In genomic region chr6:48584846-48585245, GRCh38 we compare ENCODE assay signal across 26 cellular contexts.
DNase-seq lines count a peak whose midpoint lies in the region; ATAC-seq, FAIRE-seq and TF ChIP-seq lines count a peak whose summit lies in the region.
"Had no signal": no experiment of that assay in that cellular context is flagged by ENCODE, and none has a peak within 500 bp of the region (broad histone marks: within the 10 kb centered on the region; RNA-seq: fewer than 3 reads in every experiment).

No MANE protein-coding gene starts in this region.

- POLR2A ChIA-PET in HepG2 (lab: Yijun Ruan, JAX): no interaction called here

- no peak overlapping the region for H3K4me3 ChIP-seq in ACC112 (ENCODE audit: low read depth, low read length)
- no peak overlapping the region for H3K4me3 ChIP-seq in neural cell (ENCODE audit: low read length)
- H3K4me3 ChIP-seq in transverse colon: no peak overlapping the region
- H3K4me3 ChIP-seq in HepG2 (replicated peaks in 1 of 3; ENCODE audit: insufficient read depth in 1 of 3, low read depth in 2 of 3, low read length in 3 of 3): no peak overlapping the region
- H3K4me3 ChIP-seq: GM12878, GM23248 had no signal

- H3K4me2 ChIP-seq in neural cell (ENCODE audit: low read length) (no peak overlapping the region), HepG2 (ENCODE audit: low read depth, low read length) (no peak overlapping the region)

- BruUV-seq in HepG2 (replicated peaks; lab: Mats Ljungman, UMichigan): no TSS peak

- TF ChIP-seq CTCF in neural cell (IDR thresholded peaks at IDR 0.05; ENCODE audit: poor library complexity, severe bottlenecking): no peak
- TF ChIP-seq CTCF in transverse colon (IDR thresholded peaks at IDR 0.05): no peak
- no peak for TF ChIP-seq CTCF in HepG2 (CRISPR knock-in tag; IDR thresholded peaks at IDR 0.05)

- H2AFZ ChIP-seq in ACC112 (ENCODE audit: low read length, unreplicated experiment) (peak overlapping the region; percentile 61), neural cell (ENCODE audit: low read depth, low read length) (no peak overlapping the region), HepG2 (ENCODE audit: low read length) (no peak overlapping the region)
- H2AFZ ChIP-seq: GM23248 had no signal

- H3K27me3 ChIP-seq in ACC112 (ENCODE audit: insufficient read depth, low read length) (no peaks in the 10 kb centered on the region), neural cell (ENCODE audit: insufficient read depth, low read depth, low read length) (no peaks in the 10 kb centered on the region), transverse colon (no peaks in the 10 kb centered on the region), HepG2 (ENCODE audit: control insufficient read depth in 1 of 2, insufficient read depth in 2 of 2, low read length in 2 of 2) (no peaks in the 10 kb centered on the region; a peak in 1 of 5 replicates)
- H3K27me3 ChIP-seq: BE2C had no signal

- H4K20me1 ChIP-seq in neural cell (ENCODE audit: insufficient read depth): no peaks in the 10 kb centered on the region
- H4K20me1 ChIP-seq in HepG2 (ENCODE audit: insufficient read depth, low read length): no peaks in the 10 kb centered on the region

- TF ChIP-seq EP300 in neural cell (conservative IDR thresholded peaks at IDR 0.05; ENCODE audit: poor library complexity, severe bottlenecking): no peak
- no peak for TF ChIP-seq EP300 in transverse colon (IDR thresholded peaks at IDR 0.05; ENCODE audit: low read depth)
- TF ChIP-seq EP300 in HepG2 (IDR thresholded peaks at IDR 0.05; ENCODE audit: low read depth in 2 of 2, low read length in 2 of 2): no peak
- TF ChIP-seq EP300 in HepG2 (CRISPR knock-in tag; IDR thresholded peaks at IDR 0.05; ENCODE audit: borderline replicate concordance): no peak

- no peak overlapping the region for H3K27ac ChIP-seq in ACC112 (ENCODE audit: low read depth, low read length)
- H3K27ac ChIP-seq in neural cell (ENCODE audit: low read length): peak overlapping the region; percentile 29
- no peak overlapping the region for H3K27ac ChIP-seq in transverse colon
- no peak overlapping the region for H3K27ac ChIP-seq in HepG2 (ENCODE audit: extremely low read length, insufficient read depth, low read length)
- H3K27ac ChIP-seq: GM23248, HL-60 had no signal

- no peak for FAIRE-seq in HepG2 (lab: Jason Lieb, UNC)
- FAIRE-seq: GM12878, GM19239, H54 had no signal

- H3F3A ChIP-seq in neural cell (ENCODE audit: insufficient read depth, low read length, poor library complexity, severe bottlenecking): no peaks in the 10 kb centered on the region

- ATAC-seq in GM21447 (IDR thresholded peaks at IDR 0.05; ENCODE audit: unreplicated experiment): no peak
- no peak for ATAC-seq in HepG2
- ATAC-seq: GM12878 had no signal

- WGBS in transverse colon (ENCODE audit: low coverage in 1 of 2), 2 donors: 59 to 67% methylated on average over 1 of the region's 1 CpG
- WGBS in HepG2 (ENCODE audit: low lambda C conversion rate): 0% methylated on average over 1 of the region's 1 CpG

- TF ChIP-seq POLR2A in transverse colon (IDR thresholded peaks at IDR 0.05): no peak
- no peak for TF ChIP-seq POLR2A in HepG2 (IDR thresholded peaks at IDR 0.05; ENCODE audit: insufficient read depth in 1 of 2, low read depth in 2 of 2, low read length in 2 of 2)

- no peaks in the 10 kb centered on the region for H3K9me3 ChIP-seq in neural cell (ENCODE audit: low read length)
- H3K9me3 ChIP-seq in transverse colon: no peaks in the 10 kb centered on the region
- H3K9me3 ChIP-seq in HepG2 (ENCODE audit: low read length): no peaks in the 10 kb centered on the region
- H3K9me3 ChIP-seq: BE2C had no signal

- peak; percentile 17 for DNase-seq in amniotic epithelial cell (ENCODE audit: low read depth)
- no peak for DNase-seq in iPS-NIHi7 (ENCODE audit: extremely low spot score)
- DNase-seq in transverse colon: no peak
- no peak for DNase-seq in HepG2 (ENCODE audit: low spot score)
- DNase-seq: 8988T; ACHN; BE2C; C1 segment of cervical spinal cord; CD4-positive, CD25-positive, alpha-beta regulatory T cell; CD8-positive, alpha-beta memory T cell; COR-L47; DMS 273 treated with DMSO at 0.1 percent for 48 hours; DMS53; DND-41; EL; GM23248; HCEC 1CT; HFFc6; IMR-90 had no signal

- H3K9ac ChIP-seq in neural cell (ENCODE audit: low read length): no peak overlapping the region
- no peak overlapping the region for H3K9ac ChIP-seq in HepG2 (ENCODE audit: insufficient read depth, low read depth, low read length)
- H3K9ac ChIP-seq: GM23248 had no signal

- TF ChIP-seq RAD21 in neural cell (conservative IDR thresholded peaks at IDR 0.05): no peak
- TF ChIP-seq RAD21 in HepG2 (CRISPR knock-in tag; IDR thresholded peaks at IDR 0.05): no peak

- H3K79me2 ChIP-seq in ACC112 (ENCODE audit: control insufficient read depth, insufficient read depth, low read length, unreplicated experiment) (no peaks in the 10 kb centered on the region), neural cell (replicated peaks; ENCODE audit: insufficient read depth, low read length) (no peaks in the 10 kb centered on the region), HepG2 (ENCODE audit: insufficient read depth, low read length) (no peaks in the 10 kb centered on the region)

- intact Hi-C loops in transverse colon (cut with DNase I; ENCODE audit: low total_unique reads): no loop called here
- intact Hi-C loops in HepG2 (cut with micrococcal nuclease; ENCODE audit: unreplicated experiment): loop anchor here (10.0 kb wide), 1 partner anchor 800 kb away; the partner anchor contains the start of gene OPN5

- CTCF ChIA-PET in HepG2 (lab: Yijun Ruan, JAX; ENCODE audit: low intra/inter-chr PET ratio, low total read pairs): no interaction called here

- H3K36me3 ChIP-seq in ACC112 (ENCODE audit: insufficient read depth, low read length) (no peaks in the 10 kb centered on the region), neural cell (ENCODE audit: insufficient read depth, low read length) (no peaks in the 10 kb centered on the region), transverse colon (no peaks in the 10 kb centered on the region), HepG2 (replicated peaks in 1 of 2; ENCODE audit: control insufficient read depth in 1 of 2, insufficient read depth in 2 of 2, low read length in 2 of 2) (no peaks in the 10 kb centered on the region)
- H3K36me3 ChIP-seq: BE2C had no signal

- in situ Hi-C loops in transverse colon (cut with MboI; ENCODE audit: low pct_ligation_motif_present in 1 of 4, low pct_unique_long_range_greater_than_20kb in 1 of 4, low sequenced_read_pairs in 3 of 4): no loop called here
- in situ Hi-C loops in HepG2 (cut with HindIII; ENCODE audit: extremely low pct_ligation_motif_present, low pct_unique_long_range_greater_than_20kb): no loop called here

- peaks cover 5% of the 10 kb centered on the region for H3K4me1 ChIP-seq in ACC112 (ENCODE audit: control insufficient read depth, insufficient read depth, low read length, unreplicated experiment)
- H3K4me1 ChIP-seq in transverse colon: no peaks in the 10 kb centered on the region
- no peaks in the 10 kb centered on the region for H3K4me1 ChIP-seq in HepG2 (ENCODE audit: insufficient read depth, low read length)
- H3K4me1 ChIP-seq: BE2C had no signal

- H3K9me2 ChIP-seq in neural cell (ENCODE audit: insufficient read depth, low read length): no peaks in the 10 kb centered on the region

TF ChIP-seq in neural cell, 6 proteins besides CTCF, POLR2A, EP300 and RAD21:
- no peak for TF ChIP-seq MXI1 (conservative IDR thresholded peaks at IDR 0.05; ENCODE audit: poor library complexity, severe bottlenecking)

TF ChIP-seq in HepG2, 621 proteins besides CTCF, POLR2A, EP300 and RAD21:
- TF ChIP-seq ZBTB14 (CRISPR knock-in tag; IDR thresholded peaks at IDR 0.05): no peak
- TF ChIP-seq ATM (IDR thresholded peaks at IDR 0.05; ENCODE audit: borderline replicate concordance): no peak
- TF ChIP-seq GPBP1L1 (CRISPR knock-in tag; IDR thresholded peaks at IDR 0.05): no peak
TF ChIP-seq in HepG2: peak in this region for 0.
